ENCODE assay signal across 12 cellular contexts in the genomic region with DNA sequence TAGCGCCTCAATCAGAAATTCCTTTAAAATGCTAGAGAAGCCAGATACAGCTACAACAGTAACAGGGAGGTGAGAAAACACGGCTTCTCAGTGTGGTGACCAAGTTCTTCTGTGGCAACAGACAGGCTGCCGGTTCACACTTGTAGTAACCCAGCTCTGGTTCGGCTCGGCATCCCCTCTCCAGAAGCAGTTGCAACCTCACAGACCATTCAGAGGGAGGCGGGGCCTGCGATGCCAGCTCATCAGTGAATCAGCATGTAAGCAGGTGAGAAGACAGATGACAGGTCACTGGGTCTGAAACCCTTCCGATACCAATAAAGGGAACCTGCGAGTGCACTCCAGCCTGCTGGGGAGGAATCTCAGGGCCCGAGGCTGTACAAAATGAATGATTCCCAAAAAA.
DNase-seq lines count a peak whose midpoint lies in the region; ATAC-seq and TF ChIP-seq lines count a peak whose summit lies in the region.
"Had no signal": no experiment of that assay in that cellular context is flagged by ENCODE, and none has a peak within 500 bp of the region (broad histone marks: within the 10 kb centered on the region; RNA-seq: fewer than 3 reads in every experiment).

No MANE protein-coding gene starts in this region.

- H3K36me3 ChIP-seq in HUES6 (ENCODE audit: control insufficient read depth, insufficient read depth, low read length): no peaks in the 10 kb centered on the region
- no peaks in the 10 kb centered on the region for H3K36me3 ChIP-seq in left lung
- H3K36me3 ChIP-seq: right lobe of liver had no signal

- in situ Hi-C loops in Caki2 (cut with HindIII; ENCODE audit: low pct_unique_long_range_greater_than_20kb, low sequenced_read_pairs): no loop called here

- no peaks in the 10 kb centered on the region for H3K9me3 ChIP-seq in HUES6 (ENCODE audit: control insufficient read depth, insufficient read depth, low read depth, low read length)
- no peaks in the 10 kb centered on the region for H3K9me3 ChIP-seq in left lung
- H3K9me3 ChIP-seq: right lobe of liver had no signal

- DNase-seq in Caki2 (ENCODE audit: low read depth): peak; percentile 46
- peak; percentile 88 for DNase-seq in cerebellar cortex (ENCODE audit: low spot score)
- DNase-seq in left lung: peak in 1 of 2 donors; percentile 65
- DNase-seq in activated CD8-positive, alpha-beta memory T cell treated with anti-CD3 and anti-CD28 coated beads for 24 hours: no peak
- no peak for DNase-seq in NCI-H1092 treated with DMSO at 0.1 percent for 48 hours (lab: John Stamatoyannopoulos, UW)
- DNase-seq: activated effector memory CD4-positive, alpha-beta T cell treated with Interleukin-2 at 50 U/mL for 16 hours; CD8-positive, alpha-beta T cell; left cardiac atrium had no signal

- intact Hi-C loops in left lung (cut with DNase I): no loop called here

- no peak for TF ChIP-seq CTCF in left lung (IDR thresholded peaks at IDR 0.05)

- H3K4me3 ChIP-seq in HUES6 (ENCODE audit: low read depth, low read length) (peak overlapping the region; percentile 37), left lung (no peak overlapping the region)
- H3K4me3 ChIP-seq: right lobe of liver had no signal

- H3K27me3 ChIP-seq in HUES6 (ENCODE audit: control insufficient read depth, insufficient read depth, low read length) (peaks cover 4% of the 10 kb centered on the region), left lung (peaks cover 0 to 7% of the 10 kb centered on the region in 2 donors)
- H3K27me3 ChIP-seq: right lobe of liver had no signal

- peak; percentile 19 for ATAC-seq in left lung
- ATAC-seq in GM18517 (IDR thresholded peaks at IDR 0.05; ENCODE audit: unreplicated experiment): no peak
- ATAC-seq in GM19351 (IDR thresholded peaks at IDR 0.05; ENCODE audit: unreplicated experiment): no peak
- ATAC-seq: CD8-positive, alpha-beta T cell; right lobe of liver had no signal

- H3K27ac ChIP-seq in HUES6 (ENCODE audit: low read depth, low read length) (no peak overlapping the region), left lung (no peak overlapping the region)
- H3K27ac ChIP-seq: right lobe of liver had no signal

- no peak overlapping the region for H3K9ac ChIP-seq in HUES6 (ENCODE audit: low read length)

- H3K4me1 ChIP-seq in HUES6 (ENCODE audit: control insufficient read depth, insufficient read depth, low read length) (peaks cover 7% of the 10 kb centered on the region), left lung (no peaks in the 10 kb centered on the region)
- H3K4me1 ChIP-seq: right lobe of liver had no signal

Comparison
In these comparisons a context has a peak if more than half of its experiments do, and no peak if none do; other contexts are left out.
1. DNase-seq: peak in Caki2 (single experiment) and cerebellar cortex (single experiment); none in activated CD8-positive, alpha-beta memory T cell treated with anti-CD3 and anti-CD28 coated beads for 24 hours (single experiment) and NCI-H1092 treated with DMSO at 0.1 percent for 48 hours (single experiment).